In the genomic region with DNA sequence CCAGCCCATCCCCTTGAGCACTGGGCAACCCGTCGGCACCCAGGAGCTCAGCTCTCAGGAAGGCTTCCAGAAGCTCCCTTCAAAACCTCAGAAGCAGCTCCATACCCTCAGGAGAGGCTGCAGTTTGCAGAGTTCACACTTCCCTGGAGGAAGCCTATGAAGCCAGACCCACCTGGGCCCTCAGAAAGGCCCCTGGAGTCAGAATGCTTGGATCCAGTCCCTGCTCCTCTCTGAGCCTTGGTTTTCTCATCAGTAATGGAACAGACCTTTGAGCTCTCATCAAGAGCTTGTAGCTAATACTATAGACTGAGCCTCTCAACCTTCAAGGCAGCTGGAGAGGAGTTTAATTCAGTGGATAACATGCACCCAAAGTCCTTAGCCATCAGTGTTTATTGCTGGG, we compare ENCODE assay signal across 22 cellular contexts.
A peak's percentile ranks its signal among the peaks of the same experiment; 100 is the strongest.
DNase-seq lines count a peak whose midpoint lies in the region; ATAC-seq, FAIRE-seq and TF ChIP-seq lines count a peak whose summit lies in the region.
"Had no signal": no experiment of that assay in that cellular context is flagged by ENCODE, and none has a peak within 500 bp of the region (broad histone marks: within the 10 kb centered on the region; RNA-seq: fewer than 3 reads in every experiment).

No MANE protein-coding gene starts in this region.

- H4K91ac ChIP-seq in IMR-90 (ENCODE audit: insufficient read depth, low read depth, low read length) (peak overlapping the region; percentile 98), H1 (replicated peaks; ENCODE audit: insufficient read length, low read length) (no peak overlapping the region)

- H3K9ac ChIP-seq in BLaER1 treated with 17β-estradiol and CSF1 and Interleukin-3, amounts not matched to agents 10 nM and 100 nM, result 0 out of 22 replicates have a peak overlapping the region, but pooled peaks of 1 of the 11 experiments have one; percentile 2
- no peak overlapping the region for H3K9ac ChIP-seq in IMR-90 (ENCODE audit: low read depth, low read length)
- H3K9ac ChIP-seq in H1 (replicated peaks in 1 of 4; ENCODE audit: extremely low read depth in 1 of 4, low read depth in 3 of 4, low read length in 3 of 4), result no peak overlapping the region

- BruUV-seq in IMR-90 (replicated peaks; lab: Mats Ljungman, UMichigan), result no TSS peak

- H2BK15ac ChIP-seq in IMR-90 (ENCODE audit: low read depth, low read length) (peak overlapping the region; percentile 94; the same call in 2 of the 3 replicates), H1 (ENCODE audit: low read length) (no peak overlapping the region)

- no peak overlapping the region for H3K56ac ChIP-seq in IMR-90 (ENCODE audit: extremely low read depth, insufficient read depth, low read length)
- no peak overlapping the region for H3K56ac ChIP-seq in H1 (replicated peaks; ENCODE audit: insufficient read length, low read depth, low read length)

- peaks cover 1% of the 10 kb centered on the region; the same call in 1 of the 2 replicates for H3K23me2 ChIP-seq in H1 (ENCODE audit: low read depth, low read length)

- CTCF ChIA-PET in IMR-90 (lab: Yijun Ruan, JAX), result interaction anchor here (0.7 kb wide), 1 partner anchor 22 kb away, joined by 4 read pairs; no protein-coding TSS in a partner anchor
- CTCF ChIA-PET in H1 (lab: Charles Lee; ENCODE audit: partially characterized antibody), result interaction anchor here (0.7 to 1.6 kb wide), 5 partner anchors 11 to 51 kb away, joined by 3 to 8 read pairs (median 3); no protein-coding TSS in a partner anchor

- peak overlapping the region; percentile 25 for H2AFZ ChIP-seq in IMR-90 (replicated peaks; ENCODE audit: low read length, poor library complexity)
- no peak overlapping the region for H2AFZ ChIP-seq in H1 (ENCODE audit: low read length)
- H2AFZ ChIP-seq in osteoblast (ENCODE audit: low read length), result no peak overlapping the region

- no peaks in the 10 kb centered on the region for H3K36me3 ChIP-seq in BLaER1 treated with 17β-estradiol and CSF1 and Interleukin-3, amounts not matched to agents 10 nM and 100 nM
- H3K36me3 ChIP-seq in IMR-90 (ENCODE audit: control insufficient read depth, insufficient read depth, low read length), result no peaks in the 10 kb centered on the region
- no peaks in the 10 kb centered on the region for H3K36me3 ChIP-seq in H1 (ENCODE audit: control insufficient read depth in 2 of 4, insufficient read depth in 4 of 4, low read length in 3 of 4)
- H3K36me3 ChIP-seq in osteoblast (ENCODE audit: insufficient read depth, low read length), result no peaks in the 10 kb centered on the region
- H3K36me3 ChIP-seq: esophagus muscularis mucosa, lower lobe of right lung, Peyer's patch, tibial artery had no signal

- dilution Hi-C loops in IMR-90 (cut with HindIII; ENCODE audit: low sequenced_read_pairs, unreplicated experiment), result no loop called here

- no peak for TF ChIP-seq EP300 in H1 (IDR thresholded peaks at IDR 0.05; ENCODE audit: borderline replicate concordance in 1 of 2, low read depth in 2 of 2, low read length in 2 of 2)

- H3K23ac ChIP-seq in IMR-90 (ENCODE audit: low read depth, low read length) (peak overlapping the region; percentile 50; the same call in 1 of the 2 replicates), H1 (ENCODE audit: insufficient read length) (no peak overlapping the region)

- peaks cover 38% of the 10 kb centered on the region for H3K9me1 ChIP-seq in IMR-90 (ENCODE audit: insufficient read depth, low read length)

- H2AK5ac ChIP-seq in IMR-90 (ENCODE audit: low read depth, low read length), result peak overlapping the region; percentile 100
- H2AK5ac ChIP-seq in H1 (ENCODE audit: low read depth, low read length), result no peak overlapping the region

- TF ChIP-seq RAD21 in IMR-90 (IDR thresholded peaks at IDR 0.05; ENCODE audit: low read length) (no peak), H1 (IDR thresholded peaks at IDR 0.05 in 1 of 2, conservative IDR thresholded peaks at IDR 0.05 in 1 of 2; ENCODE audit: low read depth in 2 of 2, low read length in 2 of 2) (no peak)

- FAIRE-seq in H1 (lab: Jason Lieb, UNC), result no peak
- FAIRE-seq: colon, frontal cortex had no signal

- H3K4me2 ChIP-seq in BLaER1 treated with 17β-estradiol and CSF1 and Interleukin-3, amounts not matched to agents 10 nM and 100 nM, result peak overlapping the region in 9 of 11 experiments; percentile 13 to 87 (median 71); a peak in 17 of 22 replicates
- H3K4me2 ChIP-seq in IMR-90 (ENCODE audit: low read depth, low read length) (no peak overlapping the region), H1 (ENCODE audit: insufficient read depth in 1 of 2, low read depth in 2 of 2, low read length in 2 of 2) (no peak overlapping the region), osteoblast (ENCODE audit: insufficient read depth, low read length) (no peak overlapping the region)

- peak overlapping the region; percentile 60; the same call in 1 of the 2 replicates for H2BK12ac ChIP-seq in H1 (ENCODE audit: low read depth, low read length)

- no peak overlapping the region for H3K18ac ChIP-seq in IMR-90 (ENCODE audit: low read depth, low read length)
- H3K18ac ChIP-seq in H1 (ENCODE audit: extremely low read depth, low read length), result no peak overlapping the region

- POLR2A ChIA-PET in IMR-90 (lab: Charles Lee; ENCODE audit: unreplicated experiment) (no interaction called here), H1 (lab: Charles Lee; ENCODE audit: partially characterized antibody) (interaction anchor here (0.8 kb wide), 1 partner anchor 8 kb away, joined by 3 read pairs; no protein-coding TSS in a partner anchor)

- H3K14ac ChIP-seq in IMR-90 (replicated peaks; ENCODE audit: low read depth, low read length) (peak overlapping the region; percentile 92; the same call in 1 of the 2 replicates), H1 (ENCODE audit: insufficient read length) (no peak overlapping the region)

- H4K20me1 ChIP-seq in BLaER1 treated with 17β-estradiol and CSF1 and Interleukin-3, amounts not matched to agents 10 nM and 100 nM, result no peaks in the 10 kb centered on the region
- H4K20me1 ChIP-seq in IMR-90 (ENCODE audit: insufficient read depth, low read length) (no peaks in the 10 kb centered on the region), H1 (replicated peaks in 1 of 2; ENCODE audit: control insufficient read depth in 1 of 2, insufficient read depth in 2 of 2, low read length in 2 of 2) (no peaks in the 10 kb centered on the region), osteoblast (ENCODE audit: insufficient read depth, low read length) (no peaks in the 10 kb centered on the region)

- TF ChIP-seq CTCF in IMR-90 (conservative IDR thresholded peaks at IDR 0.05; ENCODE audit: low read depth, low read length) (no peak), H1 (IDR thresholded peaks at IDR 0.05; ENCODE audit: control extremely low read depth in 1 of 3, insufficient read depth in 1 of 3, low read depth in 1 of 3, low read length in 3 of 3) (no peak), osteoblast (IDR thresholded peaks at IDR 0.05; ENCODE audit: extremely low read depth, low read depth, low read length) (no peak)

- H4K5ac ChIP-seq in IMR-90 (ENCODE audit: low read depth, low read length) (no peak overlapping the region), H1 (ENCODE audit: insufficient read length, low read depth, low read length) (no peak overlapping the region)

- WGBS in IMR-90 (ENCODE audit: extremely low coverage in 2 of 2, insufficient read length in 1 of 2), 2 experiments, result 80% methylated on average over 1 of the region's 2 CpGs; no CpG with 5 or more reads in 1 of the 2 experiments
- 83% methylated on average over 2 of the region's 2 CpGs; no CpG with 5 or more reads in 1 of the 2 experiments for WGBS in H1 (ENCODE audit: extremely low coverage in 1 of 2, insufficient coverage in 1 of 2, insufficient read length in 1 of 2, insufficient replicate concordance in 2 of 2, low coverage in 1 of 2, low lambda C conversion rate in 2 of 2, missing lambda C conversion rate in 1 of 2), 2 experiments

- peak overlapping the region; percentile 99 for H2BK20ac ChIP-seq in IMR-90 (ENCODE audit: low read depth, low read length)
- H2BK20ac ChIP-seq in H1 (ENCODE audit: low read length), result no peak overlapping the region

- H4K8ac ChIP-seq in IMR-90 (ENCODE audit: low read depth in 2 of 2, low read length in 2 of 2) (peak overlapping the region in 1 of 2 experiments; percentile 45; a peak in 2 of 4 replicates), H1 (ENCODE audit: extremely low read depth, insufficient read depth, low read length) (no peak overlapping the region)

- H2BK5ac ChIP-seq in IMR-90 (ENCODE audit: low read depth, low read length, poor library complexity, severe bottlenecking) (no peak overlapping the region), H1 (ENCODE audit: low read depth, low read length) (no peak overlapping the region)

- DNase-seq in IMR-90 (no peak), H1 (ENCODE audit: low read depth in 1 of 2, low spot score in 2 of 2) (no peak), GM03348 (ENCODE audit: low spot score) (no peak), osteoblast (ENCODE audit: insufficient read length, low spot score, missing footprints) (no peak), A172 (ENCODE audit: low spot score) (no peak)
- DNase-seq: activated CD4-positive, alpha-beta T cell treated with anti-CD3 and anti-CD28 coated beads, Interleukin-2, amount 50 U/mL, for 4 hours; activated gamma-delta T cell treated with Interleukin-2 at 50 U/mL for 16 hours; body of pancreas; DND-41; effector memory CD8-positive, alpha-beta T cell; lower lobe of right lung; NCI-H2081 treated with DMSO at 0.1 percent for 48 hours; stimulated activated CD4-positive, alpha-beta T cell treated with anti-CD3 and anti-CD28 coated beads, Interleukin-2, amount 100 ng/mL, for 48 hours; tibial artery had no signal

- H3K79me1 ChIP-seq in IMR-90 (ENCODE audit: low read depth in 1 of 2, low read length in 2 of 2) (peaks cover 0 to 27% of the 10 kb centered on the region in 2 experiments; a peak in 2 of 4 replicates), H1 (ENCODE audit: low read depth, low read length) (no peaks in the 10 kb centered on the region)

- TF ChIP-seq POLR2A in IMR-90 (IDR thresholded peaks at IDR 0.05; ENCODE audit: low read depth, low read length) (no peak), H1 (IDR thresholded peaks at IDR 0.05; ENCODE audit: control extremely low read depth in 1 of 2, low read depth in 2 of 2, low read length in 2 of 2) (no peak)

- H2AK9ac ChIP-seq in IMR-90 (replicated peaks; ENCODE audit: low read depth, low read length, poor library complexity), result no peak overlapping the region

- H3K27me3 ChIP-seq in BLaER1 treated with 17β-estradiol and CSF1 and Interleukin-3, amounts not matched to agents 10 nM and 100 nM, result no peaks in the 10 kb centered on the region
- H3K27me3 ChIP-seq in IMR-90 (ENCODE audit: control insufficient read depth, insufficient read depth, low read length) (no peaks in the 10 kb centered on the region), H1 (replicated peaks in 1 of 4; ENCODE audit: control insufficient read depth in 3 of 4, extremely low read depth in 1 of 4, insufficient read depth in 3 of 4, low read length in 3 of 4) (no peaks in the 10 kb centered on the region), osteoblast (ENCODE audit: insufficient read depth, low read length) (no peaks in the 10 kb centered on the region)
- H3K27me3 ChIP-seq: body of pancreas, esophagus muscularis mucosa, Peyer's patch, tibial artery had no signal

- peaks cover 6 to 14% (median 9%) of the 10 kb centered on the region in 11 experiments; a peak in 17 of 22 replicates for H3K9me3 ChIP-seq in BLaER1 treated with 17β-estradiol and CSF1 and Interleukin-3, amounts not matched to agents 10 nM and 100 nM (replicated peaks in 1 of 11)
- H3K9me3 ChIP-seq in IMR-90 (ENCODE audit: control insufficient read depth, insufficient read depth, low read length) (peaks cover 6% of the 10 kb centered on the region), H1 (ENCODE audit: insufficient read depth in 2 of 2, low read depth in 1 of 2, low read length in 1 of 2) (no peaks in the 10 kb centered on the region), osteoblast (ENCODE audit: low read depth, low read length) (no peaks in the 10 kb centered on the region)
- H3K9me3 ChIP-seq: body of pancreas, esophagus muscularis mucosa, lower lobe of right lung, Peyer's patch, tibial artery had no signal

- peak overlapping the region; percentile 100 for H2BK120ac ChIP-seq in IMR-90 (ENCODE audit: low read depth, low read length)
- H2BK120ac ChIP-seq in H1 (replicated peaks; ENCODE audit: low read depth, low read length), result no peak overlapping the region

- H3K27ac ChIP-seq in BLaER1 treated with 17β-estradiol and CSF1 and Interleukin-3, amounts not matched to agents 10 nM and 100 nM, result no peak overlapping the region
- H3K27ac ChIP-seq in IMR-90 (ENCODE audit: insufficient read depth, low read length), result no peak overlapping the region
- no peak overlapping the region for H3K27ac ChIP-seq in H1 (ENCODE audit: low read depth, low read length)
- H3K27ac ChIP-seq in osteoblast (ENCODE audit: low read depth, low read length), result no peak overlapping the region
- H3K27ac ChIP-seq: body of pancreas, lower lobe of right lung had no signal

- intact Hi-C loops in IMR-90 (cut with micrococcal nuclease), result no loop called here

- peak; percentile 30 for ATAC-seq in GM19395 (IDR thresholded peaks at IDR 0.05; ENCODE audit: unreplicated experiment)
- no peak for ATAC-seq in IMR-90 (ENCODE audit: low read depth)
- ATAC-seq in HG02938 (IDR thresholded peaks at IDR 0.05; ENCODE audit: unreplicated experiment), result no peak
- ATAC-seq: body of pancreas; effector memory CD8-positive, alpha-beta T cell; lower lobe of right lung had no signal

- H3K4me1 ChIP-seq in BLaER1 treated with 17β-estradiol and CSF1 and Interleukin-3, amounts not matched to agents 10 nM and 100 nM, result peaks cover 26 to 52% (median 40%) of the 10 kb centered on the region in 10 experiments
- H3K4me1 ChIP-seq in IMR-90 (ENCODE audit: control insufficient read depth, insufficient read depth, low read length), result peaks cover 11% of the 10 kb centered on the region
- H3K4me1 ChIP-seq in H1 (replicated peaks in 1 of 4; ENCODE audit: control insufficient read depth in 3 of 4, insufficient read depth in 4 of 4, low read length in 3 of 4), result 0 out of 7 replicates have a peak, but pooled peaks cover 0 to 2% (median 0%) of the 10 kb centered on the region in 4 experiments
- H3K4me1 ChIP-seq in osteoblast (ENCODE audit: insufficient read depth, low read length), result peaks cover 30% of the 10 kb centered on the region

- H3K79me2 ChIP-seq in H1 (ENCODE audit: control insufficient read depth in 1 of 2, insufficient read depth in 2 of 2, low read length in 2 of 2) (no peaks in the 10 kb centered on the region), osteoblast (ENCODE audit: insufficient read depth, low read length) (no peaks in the 10 kb centered on the region)

- H3K4ac ChIP-seq in IMR-90 (ENCODE audit: low read depth, low read length) (peak overlapping the region; percentile 98), H1 (replicated peaks; ENCODE audit: insufficient read length, low read depth, low read length) (no peak overlapping the region)

- in situ Hi-C loops in IMR-90 (cut with MboI; ENCODE audit: low sequenced_read_pairs), result no loop called here

- H3K4me3 ChIP-seq in BLaER1 treated with 17β-estradiol and CSF1 and Interleukin-3, amounts not matched to agents 10 nM and 100 nM, result no peak overlapping the region
- H3K4me3 ChIP-seq in IMR-90 (ENCODE audit: insufficient read depth, low read depth, low read length), result no peak overlapping the region
- no peak overlapping the region for H3K4me3 ChIP-seq in H1 (ENCODE audit: extremely low read depth in 1 of 4, insufficient read depth in 2 of 4, low read depth in 3 of 4, low read length in 4 of 4)
- H3K4me3 ChIP-seq in osteoblast (ENCODE audit: insufficient read depth, low read length), result no peak overlapping the region
- H3K4me3 ChIP-seq: body of pancreas, esophagus muscularis mucosa, lower lobe of right lung, Peyer's patch, skin epidermis, tibial artery had no signal

Comparison
In these comparisons a context has a peak if more than half of its experiments do, and no peak if none do; other contexts are left out.
1. H3K4me2 ChIP-seq: peak in BLaER1 treated with 17β-estradiol and CSF1 and Interleukin-3, amounts not matched to agents 10 nM and 100 nM (9 of 11); none in IMR-90 (single experiment), H1 (0 of 2) and osteoblast (single experiment).